In the genomic region with DNA sequence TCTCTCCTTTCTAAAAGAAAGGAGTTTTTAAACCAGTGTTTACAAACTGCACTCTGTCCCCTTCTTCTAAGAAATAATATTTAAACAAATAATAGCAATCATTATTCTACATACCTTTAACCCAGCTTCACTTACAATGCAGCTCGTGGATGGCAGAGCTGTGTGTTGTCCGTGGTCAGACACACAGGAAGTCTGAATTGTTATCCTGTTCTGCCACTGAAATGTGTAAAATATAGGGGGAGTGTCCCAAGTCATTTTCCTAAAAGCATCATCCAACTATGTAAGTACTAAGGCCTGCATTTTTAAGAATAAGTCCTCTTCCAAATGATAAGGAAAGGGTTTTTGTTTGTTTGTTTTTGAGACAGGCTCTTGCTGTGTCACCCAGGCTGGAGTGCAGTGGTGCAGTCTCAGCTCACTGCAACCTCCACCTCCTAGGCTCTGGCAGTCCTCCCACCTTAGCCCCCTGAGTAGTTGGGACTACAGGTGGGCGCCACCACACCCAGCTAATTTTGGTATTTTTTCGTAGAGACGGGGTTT, we compare ENCODE assay signal across 16 cellular contexts. TPM values are rescaled to one million over a fixed set of nuclear protein-coding genes. Genes with fewer than 3 reads are reported as not detected.
DNase-seq lines count a peak whose midpoint lies in the region; ATAC-seq, FAIRE-seq and TF ChIP-seq lines count a peak whose summit lies in the region.
"Had no signal": no experiment of that assay in that cellular context is flagged by ENCODE, and none has a peak within 500 bp of the region (broad histone marks: within the 10 kb centered on the region; RNA-seq: fewer than 3 reads in every experiment).

No MANE protein-coding gene starts in this region.

- H3K9me3 ChIP-seq in PC-9 (ENCODE audit: insufficient read depth, low read depth) (no peaks in the 10 kb centered on the region), osteoblast (ENCODE audit: low read depth, low read length) (no peaks in the 10 kb centered on the region), ovary (no peaks in the 10 kb centered on the region)
- H3K9me3 ChIP-seq: thyroid gland had no signal

- no peaks in the 10 kb centered on the region for H3K27me3 ChIP-seq in PC-9 (ENCODE audit: insufficient read depth, low read depth)
- no peaks in the 10 kb centered on the region for H3K27me3 ChIP-seq in osteoblast (ENCODE audit: insufficient read depth, low read length)
- no peaks in the 10 kb centered on the region for H3K27me3 ChIP-seq in ovary
- H3K27me3 ChIP-seq: thyroid gland had no signal

- TF ChIP-seq CTCF in PC-9 (conservative IDR thresholded peaks at IDR 0.05) (no peak), chondrocyte (IDR thresholded peaks at IDR 0.05) (no peak), osteoblast (IDR thresholded peaks at IDR 0.05; ENCODE audit: extremely low read depth, low read depth, low read length) (no peak), ovary (IDR thresholded peaks at IDR 0.05) (no peak)

- peak overlapping the region; percentile 9; the same call in 1 of the 2 replicates for H3K4me3 ChIP-seq in PC-9
- H3K4me3 ChIP-seq in osteoblast (ENCODE audit: insufficient read depth, low read length): no peak overlapping the region
- H3K4me3 ChIP-seq in ovary: no peak overlapping the region
- H3K4me3 ChIP-seq: thyroid gland had no signal

- FAIRE-seq in H54 (lab: Jason Lieb, UNC): peak; percentile 36
- FAIRE-seq: G401.6, kidney had no signal

- BruUV-seq in PC-9 (replicated peaks; lab: Mats Ljungman, UMichigan): no TSS peak

- no peak for ATAC-seq in GM21390 (IDR thresholded peaks at IDR 0.05; ENCODE audit: unreplicated experiment)

- H3K4me2 ChIP-seq in PC-9 (peak overlapping the region; percentile 100), osteoblast (ENCODE audit: insufficient read depth, low read length) (peak overlapping the region; percentile 60)

- no peak overlapping the region for H2AFZ ChIP-seq in PC-9
- H2AFZ ChIP-seq in osteoblast (ENCODE audit: low read length): peak overlapping the region; percentile 64

- no peaks in the 10 kb centered on the region for H3K9me3 Mint-ChIP-seq in chondrocyte (ENCODE audit: low read depth)
- H3K9me3 Mint-ChIP-seq: activated naive CD4-positive, alpha-beta T cell treated with anti-CD3 and anti-CD28 coated beads, Interleukin-2, amount 10 ng/mL, durations not matched to agents 7 days and 5 days had no signal

- 79 to 88% (median 85%) methylated on average over 5 of the region's 5 CpGs for WGBS in ovary, 3 donors

- CTCF ChIA-PET in PC-9 (lab: Charles Lee) (interaction anchor here (1.6 kb wide), 1 partner anchor 56 kb away, joined by 7 read pairs; no protein-coding TSS in a partner anchor), HEK293T (lab: Yijun Ruan, JAX) (no interaction called here)

- no peaks in the 10 kb centered on the region for H3K27me3 Mint-ChIP-seq in chondrocyte (ENCODE audit: low read depth)
- H3K27me3 Mint-ChIP-seq: CD4-positive, CD25-positive, alpha-beta regulatory T cell had no signal

- TF ChIP-seq EP300 in ovary (IDR thresholded peaks at IDR 0.05): no peak

- intact Hi-C loops in PC-9 (cut with micrococcal nuclease; ENCODE audit: unreplicated experiment): loop anchor here (10.0 kb wide), 1 partner anchor 298 kb away; a partner anchor contains a TSS
- intact Hi-C loops in ovary (cut with DNase I): no loop called here

- H4K20me1 ChIP-seq in PC-9 (ENCODE audit: insufficient read depth): no peaks in the 10 kb centered on the region; the same call in 1 of the 2 replicates
- peaks cover 13% of the 10 kb centered on the region for H4K20me1 ChIP-seq in osteoblast (ENCODE audit: insufficient read depth, low read length)

- peaks cover 74% of the 10 kb centered on the region for H3F3A ChIP-seq in PC-9 (ENCODE audit: insufficient read depth, low read depth)

- H3K4me1 ChIP-seq in PC-9 (replicated peaks; ENCODE audit: insufficient read depth): peaks cover 52% of the 10 kb centered on the region
- H3K4me1 ChIP-seq in osteoblast (ENCODE audit: insufficient read depth, low read length): peaks cover 46% of the 10 kb centered on the region
- peaks cover 3% of the 10 kb centered on the region for H3K4me1 ChIP-seq in ovary (ENCODE audit: insufficient read depth)

- H3K79me2 ChIP-seq in PC-9 (ENCODE audit: low read depth) (peaks cover 38% of the 10 kb centered on the region), osteoblast (ENCODE audit: insufficient read depth, low read length) (peaks cover 18% of the 10 kb centered on the region)

- H3K27ac Mint-ChIP-seq in chondrocyte (ENCODE audit: unreplicated experiment): peak overlapping the region; percentile 69
- H3K27ac Mint-ChIP-seq: activated naive CD4-positive, alpha-beta T cell treated with anti-CD3 and anti-CD28 coated beads, Interleukin-2, amount 10 ng/mL, durations not matched to agents 7 days and 5 days; CD4-positive, CD25-positive, alpha-beta regulatory T cell had no signal

- H3K27ac ChIP-seq in PC-9: peak overlapping the region; percentile 97
- peak overlapping the region; percentile 76 for H3K27ac ChIP-seq in osteoblast (ENCODE audit: low read depth, low read length)
- no peak overlapping the region for H3K27ac ChIP-seq in ovary
- H3K27ac ChIP-seq: thyroid gland had no signal

- POLR2A ChIA-PET in PC-9 (lab: Charles Lee; ENCODE audit: unreplicated experiment) (no interaction called here), HEK293T (lab: Yijun Ruan, JAX) (interaction anchor here (0.6 kb wide), 1 partner anchor 30 kb away, joined by 3 read pairs; no protein-coding TSS in a partner anchor)

- H3K4me3 Mint-ChIP-seq in chondrocyte (ENCODE audit: unreplicated experiment): no peak overlapping the region
- H3K4me3 Mint-ChIP-seq: activated naive CD4-positive, alpha-beta T cell treated with anti-CD3 and anti-CD28 coated beads, Interleukin-2, amount 10 ng/mL, durations not matched to agents 7 days and 5 days had no signal

- H3K9me2 ChIP-seq in PC-9 (ENCODE audit: insufficient read depth): no peaks in the 10 kb centered on the region

- peaks cover under 1% of the 10 kb centered on the region for H3K36me3 Mint-ChIP-seq in chondrocyte (ENCODE audit: low read depth)

- H3K36me3 ChIP-seq in PC-9 (ENCODE audit: low read depth) (0 out of 2 replicates have a peak, but pooled peaks cover under 1% of the 10 kb centered on the region), osteoblast (ENCODE audit: insufficient read depth, low read length) (no peaks in the 10 kb centered on the region), ovary (no peaks in the 10 kb centered on the region)
- H3K36me3 ChIP-seq: thyroid gland had no signal

- no peak for DNase-seq in H54 (ENCODE audit: insufficient read length, low spot score)
- no peak for DNase-seq in PC-9
- no peak for DNase-seq in chondrocyte (ENCODE audit: low spot score)
- no peak for DNase-seq in osteoblast (ENCODE audit: insufficient read length, low spot score, missing footprints)
- DNase-seq in ovary: no peak
- DNase-seq in HEK293T (ENCODE audit: extremely low spot score): no peak
- DNase-seq: activated CD8-positive, alpha-beta memory T cell treated with anti-CD3 and anti-CD28 coated beads, Interleukin-2, amount 50 U/mL, for 4 hours; activated naive CD4-positive, alpha-beta T cell treated with anti-CD3 and anti-CD28 coated beads, Interleukin-2, amount 10 ng/mL, durations not matched to agents 7 days and 5 days; CD4-positive, CD25-positive, alpha-beta regulatory T cell; kidney; NCI-H1092 treated with DMSO at 0.1 percent for 48 hours; NCI-H2171; stimulated activated CD8-positive, alpha-beta memory T cell treated with anti-CD3 and anti-CD28 coated beads, Interleukin-4, amount 100 ng/mL, for 48 hours; thyroid gland had no signal

- no peak for TF ChIP-seq POLR2A in H54 (IDR thresholded peaks at IDR 0.05; ENCODE audit: low read depth, low read length)
- no peak for TF ChIP-seq POLR2A in ovary (IDR thresholded peaks at IDR 0.05)

- H3K4me1 Mint-ChIP-seq in chondrocyte (ENCODE audit: low read depth): peaks cover 49% of the 10 kb centered on the region

TF ChIP-seq in HEK293T, 16 proteins besides CTCF, POLR2A, EP300 and RAD21:
- no peak for TF ChIP-seq FOXK2 (IDR thresholded peaks at IDR 0.05)
- TF ChIP-seq ZNF384 (IDR thresholded peaks at IDR 0.05): no peak
- no peak for TF ChIP-seq ELF4 (IDR thresholded peaks at IDR 0.05)
- no peak for TF ChIP-seq SP1 (IDR thresholded peaks at IDR 0.05)
- no peak for TF ChIP-seq L3MBTL2 (conservative IDR thresholded peaks at IDR 0.05)
- TF ChIP-seq, protein P1, sequence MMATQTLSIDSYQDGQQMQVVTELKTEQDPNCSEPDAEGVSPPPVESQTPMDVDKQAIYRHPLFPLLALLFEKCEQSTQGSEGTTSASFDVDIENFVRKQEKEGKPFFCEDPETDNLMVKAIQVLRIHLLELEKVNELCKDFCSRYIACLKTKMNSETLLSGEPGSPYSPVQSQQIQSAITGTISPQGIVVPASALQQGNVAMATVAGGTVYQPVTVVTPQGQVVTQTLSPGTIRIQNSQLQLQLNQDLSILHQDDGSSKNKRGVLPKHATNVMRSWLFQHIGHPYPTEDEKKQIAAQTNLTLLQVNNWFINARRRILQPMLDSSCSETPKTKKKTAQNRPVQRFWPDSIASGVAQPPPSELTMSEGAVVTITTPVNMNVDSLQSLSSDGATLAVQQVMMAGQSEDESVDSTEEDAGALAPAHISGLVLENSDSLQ (IDR thresholded peaks at IDR 0.05): no peak
- no peak for TF ChIP-seq NFRKB (IDR thresholded peaks at IDR 0.05)
- TF ChIP-seq FOXM1 (IDR thresholded peaks at IDR 0.05; ENCODE audit: borderline replicate concordance): no peak
- no peak for TF ChIP-seq BHLHE40 (IDR thresholded peaks at IDR 0.05; ENCODE audit: borderline replicate concordance)

RNA-seq across cellular contexts. Expression of a gene that starts 2.7 kb away (rescaled TPM):
- total RNA-seq in PC-9 (2021): 157 and 167 TPM in 2 replicates
- total RNA-seq in chondrocyte: 105 to 110 TPM (median 108 TPM) in 3 replicates
- total RNA-seq in osteoblast: 138 and 143 TPM in 2 replicates
- 100 to 1,000 TPM in 5 of 7 donors, 10 to 100 TPM in 2; 91.7 to 128 (median 121) TPM for total RNA-seq in ovary
- 10 to 100 TPM; 31.4 to 62.7 TPM for polyA plus RNA-seq in ovary

Comparison
In these comparisons a context has a peak if more than half of its experiments do, and no peak if none do; other contexts are left out.
1. H3K27ac ChIP-seq: peak in PC-9 (single experiment) and osteoblast (single experiment); none in ovary (0 of 2).